Comparison of ENCODE assay signal across 1 cellular context in genomic region chr1:235051521-235051920, GRCh38.
TF ChIP-seq lines count a peak whose summit lies in the region.

No MANE protein-coding gene starts in this region.

TF ChIP-seq in HEK293, 187 proteins besides CTCF, POLR2A, EP300 and RAD21 (continued from another document):
- TF ChIP-seq ZNF148 (tag by site-specific recombination; IDR thresholded peaks at IDR 0.05; ENCODE audit: borderline replicate concordance), result no peak
- peak; percentile 59 for TF ChIP-seq GLIS1 (tag by site-specific recombination; IDR thresholded peaks at IDR 0.05)
- TF ChIP-seq ZFP37 (tag by site-specific recombination; IDR thresholded peaks at IDR 0.05), result no peak
- TF ChIP-seq TSHZ1 (tag by site-specific recombination; IDR thresholded peaks at IDR 0.05; ENCODE audit: borderline replicate concordance), result no peak
- no peak for TF ChIP-seq ZNF521 (tag by site-specific recombination; IDR thresholded peaks at IDR 0.05)
- TF ChIP-seq ZNF366 (tag by site-specific recombination; conservative IDR thresholded peaks at IDR 0.05), result 0 out of 2 replicates have a peak, but pooled peaks have one; percentile 7
- no peak for TF ChIP-seq BCL6B (tag by site-specific recombination; IDR thresholded peaks at IDR 0.05)
- no peak for TF ChIP-seq ZNF513 (tag by site-specific recombination; IDR thresholded peaks at IDR 0.05)
- TF ChIP-seq ZNF610 (tag by site-specific recombination; IDR thresholded peaks at IDR 0.05; ENCODE audit: borderline replicate concordance), result no peak
- TF ChIP-seq ZNF777 (tag by site-specific recombination; IDR thresholded peaks at IDR 0.05; ENCODE audit: borderline replicate concordance), result no peak
- TF ChIP-seq ZSCAN4 (tag by site-specific recombination; IDR thresholded peaks at IDR 0.05), result no peak
- no peak for TF ChIP-seq ZNF335 (tag by site-specific recombination; conservative IDR thresholded peaks at IDR 0.05)
- no peak for TF ChIP-seq ZNF362 (tag by site-specific recombination; IDR thresholded peaks at IDR 0.05)
- peak; percentile 81 for TF ChIP-seq ZNF660 (tag by site-specific recombination; IDR thresholded peaks at IDR 0.05)
- no peak for TF ChIP-seq ZNF626 (tag by site-specific recombination; IDR thresholded peaks at IDR 0.05)
- no peak for TF ChIP-seq ZEB2 (tag by site-specific recombination; IDR thresholded peaks at IDR 0.05)
